Comparison of ENCODE assay signal across 8 cellular contexts in genomic region chr1:203216274-203217138, GRCh38. TPM values are rescaled to one million over a fixed set of nuclear protein-coding genes. Genes with fewer than 3 reads are reported as not detected.
A peak's percentile ranks its signal among the peaks of the same experiment; 100 is the strongest.
DNase-seq lines count a peak whose midpoint lies in the region; ATAC-seq, FAIRE-seq and TF ChIP-seq lines count a peak whose summit lies in the region.

No MANE protein-coding gene starts in this region.

- no peak for ATAC-seq in GM18909 (IDR thresholded peaks at IDR 0.05; ENCODE audit: poor library complexity, unreplicated experiment)

- DNase-seq in 8988T, result peak; percentile 61
- peak; percentile 75 for DNase-seq in GM13977 (ENCODE audit: low spot score)
- peak; percentile 59 for DNase-seq in NCI-H2171 (lab: John Stamatoyannopoulos, UW)
- DNase-seq in bronchial epithelial cell (ENCODE audit: low read depth), result peak; percentile 66
- peak; percentile 79 for DNase-seq in islet precursor cell
- peak; percentile 46 to 61 for DNase-seq in stimulated activated CD4-positive, alpha-beta T cell treated with anti-CD3 and anti-CD28 coated beads, Interleukin-2, amount 100 ng/mL, for 24 hours

- TF ChIP-seq CTCF in GM13977 (IDR thresholded peaks at IDR 0.05; ENCODE audit: extremely low read depth, insufficient read depth, missing control alignments) (peak; percentile 77), VCaP (conservative IDR thresholded peaks at IDR 0.05) (peak; percentile 79), bronchial epithelial cell (IDR thresholded peaks at IDR 0.05; ENCODE audit: insufficient read depth, low read length, severe bottlenecking) (peak; percentile 69)

- H3K27me3 ChIP-seq in bronchial epithelial cell (ENCODE audit: control insufficient read depth, insufficient read depth, low read length), result peaks cover 5% of the 10 kb centered on the region

- no peak overlapping the region for H3K4me3 ChIP-seq in bronchial epithelial cell (ENCODE audit: low read depth, low read length)

- no peak for FAIRE-seq in bronchial epithelial cell (lab: Jason Lieb, UNC)

- H3K27ac ChIP-seq in VCaP, result no peak overlapping the region

- in situ Hi-C loops in GM13977 (cut with MboI; ENCODE audit: low pct_unique_long_range_greater_than_20kb, low sequenced_read_pairs, unreplicated experiment), result no loop called here

- no peaks in the 10 kb centered on the region for H3K36me3 ChIP-seq in bronchial epithelial cell (ENCODE audit: control insufficient read depth, insufficient read depth, low read length)

RNA-seq across cellular contexts. Expression of gene CHIT1, which starts 13.0 kb away (rescaled TPM):
- total RNA-seq in bronchial epithelial cell, result under 0.01 TPM in 2 replicates

RNA-seq across cellular contexts. Expression of gene CHI3L1, which starts 30.0 kb away (rescaled TPM):
- total RNA-seq in bronchial epithelial cell, result 0.79 and 1.7 TPM in 2 replicates

RNA-seq across cellular contexts. Expression of gene MYBPH, which starts 40.9 kb away (rescaled TPM):
- total RNA-seq in bronchial epithelial cell, result not detected in 2 replicates
